In the genomic region with DNA sequence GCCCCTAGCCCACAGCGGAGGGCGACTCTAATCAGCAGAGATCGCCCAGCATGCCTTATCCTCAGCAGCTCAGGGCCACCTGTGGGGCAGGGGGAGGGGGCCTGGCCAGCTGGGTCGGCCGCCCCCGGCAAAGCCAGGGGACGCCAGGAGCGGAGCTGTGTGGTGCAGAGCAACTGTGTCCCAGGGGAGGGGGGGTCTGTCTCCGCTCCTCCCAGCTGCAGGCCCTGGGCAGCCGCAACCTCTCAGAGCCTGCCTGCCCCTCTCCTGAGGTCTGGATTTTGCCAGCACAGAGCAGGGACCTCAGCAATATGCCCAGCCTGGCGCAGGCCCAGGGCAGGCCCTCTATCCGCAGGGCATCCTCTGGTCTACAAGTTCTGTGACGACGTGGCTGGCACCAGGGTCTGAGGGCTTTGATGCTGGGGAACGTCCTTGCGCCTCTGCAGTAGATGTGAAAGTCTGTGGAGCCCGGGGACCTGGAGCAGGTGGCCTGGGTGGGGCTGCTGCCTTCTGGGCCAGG, we compare ENCODE assay signal across 26 cellular contexts. TPM values are rescaled to one million over a fixed set of nuclear protein-coding genes. Genes with fewer than 3 reads are reported as not detected.
DNase-seq lines count a peak whose midpoint lies in the region; ATAC-seq, FAIRE-seq and TF ChIP-seq lines count a peak whose summit lies in the region.
"Had no signal": no experiment of that assay in that cellular context is flagged by ENCODE, and none has a peak within 500 bp of the region (broad histone marks: within the 10 kb centered on the region; RNA-seq: fewer than 3 reads in every experiment).

No MANE protein-coding gene starts in this region.

- no peak overlapping the region for H3K27ac Mint-ChIP-seq in activated T-helper 2 cell treated with anti-CD3 and anti-CD28 coated beads, Interferon-gamma antibody, Interleukin-2, Interleukin-4, amounts not matched to agents 10 μg/mL and 5 μg/mL and 100 μg/mL, durations not matched to agents 14 hours and 24 hours and 36 hours
- H3K27ac Mint-ChIP-seq: activated CD4-positive, alpha-beta memory T cell treated with anti-CD3 and anti-CD28 coated beads, Interleukin-2, amount 10 ng/mL, durations not matched to agents 7 days and 5 days; GM23338; stimulated activated naive B cell treated with anti-CD40 and anti-IgM and Interleukin-4, amounts not matched to agents 10 μg/mL and 1 μg/mL and 100 μg/mL, for 72 hours; T-cell had no signal

- peak; percentile 41 for DNase-seq in Right ventricle myocardium superior
- DNase-seq in left ventricle myocardium inferior: no peak
- no peak for DNase-seq in Panc1 (ENCODE audit: low read depth, low spot score)
- DNase-seq in hepatocyte (ENCODE audit: low spot score): no peak
- peak; percentile 63 to 75 for DNase-seq in thyroid gland
- DNase-seq in activated T-helper 2 cell treated with anti-CD3 and anti-CD28 coated beads, Interferon-gamma antibody, Interleukin-2, Interleukin-4, amounts not matched to agents 10 μg/mL and 5 μg/mL and 100 μg/mL, durations not matched to agents 14 hours and 24 hours and 36 hours (ENCODE audit: low spot score): no peak
- DNase-seq in frontal cortex (ENCODE audit: low spot score in 2 of 2): no peak
- DNase-seq: ACHN; activated CD4-positive, alpha-beta memory T cell treated with anti-CD3 and anti-CD28 coated beads, Interleukin-2, amount 10 ng/mL, durations not matched to agents 7 days and 5 days; activated CD4-positive, CD25-positive, alpha-beta regulatory T cell treated with anti-CD3 and anti-CD28 coated beads, Interleukin-2, amount 50 U/mL, for 72 hours; activated effector memory CD4-positive, alpha-beta T cell treated with anti-CD3 and anti-CD28 coated beads, Interleukin-2, amount 50 U/mL, for 16 hours; C1 segment of cervical spinal cord; dermis blood vessel endothelial cell; NCI-H1930; SHP77; stimulated activated CD4-positive, alpha-beta T cell treated with anti-CD3 and anti-CD28 coated beads, Interleukin-12 subunit alpha, Interleukin-12 subunit beta, amount 100 ng/mL, for 4 hours; stimulated activated CD4-positive, alpha-beta T cell treated with anti-CD3 and anti-CD28 coated beads, Interleukin-4, amount 100 ng/mL, for 24 hours; stimulated activated naive B cell treated with anti-CD40 and anti-IgM and Interleukin-4, amounts not matched to agents 10 μg/mL and 1 μg/mL and 100 μg/mL, for 72 hours; T-cell had no signal

- WGBS in hepatocyte (ENCODE audit: low lambda C conversion rate, missing lambda C conversion rate): 75% methylated on average over 17 of the region's 17 CpGs
- 77 to 80% methylated on average over 5 to 8 of the region's 17 CpGs for WGBS in thyroid gland, 2 donors

- no peaks in the 10 kb centered on the region for H3K4me1 Mint-ChIP-seq in activated T-helper 2 cell treated with anti-CD3 and anti-CD28 coated beads, Interferon-gamma antibody, Interleukin-2, Interleukin-4, amounts not matched to agents 10 μg/mL and 5 μg/mL and 100 μg/mL, durations not matched to agents 14 hours and 24 hours and 36 hours (ENCODE audit: low read depth)
- H3K4me1 Mint-ChIP-seq: central memory CD8-positive, alpha-beta T cell had no signal

- H3K9me3 ChIP-seq in left ventricle myocardium inferior (replicated peaks) (no peaks in the 10 kb centered on the region), Panc1 (ENCODE audit: control insufficient read depth, insufficient read depth, low read depth, low read length) (no peaks in the 10 kb centered on the region), hepatocyte (ENCODE audit: low read depth) (no peaks in the 10 kb centered on the region), thyroid gland (no peaks in the 10 kb centered on the region)
- H3K9me3 ChIP-seq: suprapubic skin, vagina had no signal

- H4K20me1 ChIP-seq in hepatocyte (ENCODE audit: insufficient read depth, poor library complexity, severe bottlenecking): no peaks in the 10 kb centered on the region

- H3K4me2 ChIP-seq in hepatocyte: peak overlapping the region; percentile 73
- H3K4me2 ChIP-seq: GM23338 had no signal

- H3K4me3 ChIP-seq in left ventricle myocardium inferior: no peak overlapping the region
- no peak overlapping the region for H3K4me3 ChIP-seq in Panc1 (ENCODE audit: low read depth in 2 of 2, low read length in 2 of 2)
- H3K4me3 ChIP-seq in hepatocyte: no peak overlapping the region
- no peak overlapping the region for H3K4me3 ChIP-seq in thyroid gland (replicated peaks in 1 of 3)
- H3K4me3 ChIP-seq: GM23338, suprapubic skin, vagina had no signal

- no peak for TF ChIP-seq POLR2A in thyroid gland (IDR thresholded peaks at IDR 0.05)

- peaks cover 7% of the 10 kb centered on the region for H3K79me2 ChIP-seq in hepatocyte

- CTCF ChIA-PET in Panc1 (lab: Charles Lee): interaction anchor here (0.6 kb wide), 1 partner anchor 29 kb away, joined by 4 read pairs; no protein-coding TSS in a partner anchor

- no peak overlapping the region for H2AFZ ChIP-seq in hepatocyte
- H2AFZ ChIP-seq: GM23338 had no signal

- POLR2A ChIA-PET in Panc1 (lab: Charles Lee): interaction anchor here (0.6 kb wide), 1 partner anchor 394 kb away, joined by 4 read pairs; no protein-coding TSS in a partner anchor

- FAIRE-seq in frontal cortex (lab: Jason Lieb, UNC): no peak
- FAIRE-seq: D721Med, HTR-8/SVneo had no signal

- H3K9me2 ChIP-seq in hepatocyte (replicated peaks; ENCODE audit: insufficient read depth): no peaks in the 10 kb centered on the region

- TF ChIP-seq CTCF in left ventricle myocardium inferior (IDR thresholded peaks at IDR 0.05; ENCODE audit: borderline replicate concordance) (no peak), Panc1 (IDR thresholded peaks at IDR 0.05) (no peak), hepatocyte (IDR thresholded peaks at IDR 0.05; ENCODE audit: poor library complexity) (no peak), thyroid gland (IDR thresholded peaks at IDR 0.05) (no peak)

- H3K27me3 Mint-ChIP-seq in activated T-helper 2 cell treated with anti-CD3 and anti-CD28 coated beads, Interferon-gamma antibody, Interleukin-2, Interleukin-4, amounts not matched to agents 10 μg/mL and 5 μg/mL and 100 μg/mL, durations not matched to agents 14 hours and 24 hours and 36 hours (ENCODE audit: low read depth): peaks cover 6% of the 10 kb centered on the region

- in situ Hi-C loops in Panc1 (cut with HindIII; ENCODE audit: low pct_unique_long_range_greater_than_20kb, low sequenced_read_pairs): no loop called here

- H3K27ac ChIP-seq in left ventricle myocardium inferior (replicated peaks): no peak overlapping the region
- peak overlapping the region; percentile 97 for H3K27ac ChIP-seq in Panc1 (ENCODE audit: low read length)
- peak overlapping the region; percentile 98 for H3K27ac ChIP-seq in hepatocyte
- H3K27ac ChIP-seq in thyroid gland: peak overlapping the region in 1 of 3 donors; percentile 56
- H3K27ac ChIP-seq: suprapubic skin, vagina had no signal

- intact Hi-C loops in Right ventricle myocardium superior (cut with DNase I): no loop called here
- intact Hi-C loops in left ventricle myocardium inferior (cut with micrococcal nuclease): no loop called here
- intact Hi-C loops in Panc1 (cut with micrococcal nuclease; ENCODE audit: unreplicated experiment): no loop called here
- intact Hi-C loops in thyroid gland (cut with DNase I): no loop called here
- intact Hi-C loops in activated T-helper 2 cell treated with anti-CD3 and anti-CD28 coated beads, Interferon-gamma antibody, Interleukin-2, Interleukin-4, amounts not matched to agents 10 μg/mL and 5 μg/mL and 100 μg/mL, durations not matched to agents 14 hours and 24 hours and 36 hours (cut with micrococcal nuclease): no loop called here

- H3K9me3 Mint-ChIP-seq in activated T-helper 2 cell treated with anti-CD3 and anti-CD28 coated beads, Interferon-gamma antibody, Interleukin-2, Interleukin-4, amounts not matched to agents 10 μg/mL and 5 μg/mL and 100 μg/mL, durations not matched to agents 14 hours and 24 hours and 36 hours: no peaks in the 10 kb centered on the region
- H3K9me3 Mint-ChIP-seq: activated CD4-positive, alpha-beta memory T cell treated with anti-CD3 and anti-CD28 coated beads, Interleukin-2, amount 10 ng/mL, durations not matched to agents 7 days and 5 days; central memory CD8-positive, alpha-beta T cell; GM23338; stimulated activated naive B cell treated with anti-CD40 and anti-IgM and Interleukin-4, amounts not matched to agents 10 μg/mL and 1 μg/mL and 100 μg/mL, for 72 hours; T-cell had no signal

- ATAC-seq in Right ventricle myocardium superior (ENCODE audit: poor library complexity): no peak
- ATAC-seq in Panc1: no peak
- ATAC-seq in GM19395 (IDR thresholded peaks at IDR 0.05; ENCODE audit: unreplicated experiment): no peak
- ATAC-seq: GM23338; stimulated activated naive B cell treated with anti-CD40 and anti-IgM and Interleukin-4, amounts not matched to agents 10 μg/mL and 1 μg/mL and 100 μg/mL, for 72 hours; T-cell had no signal

- H3K4me1 ChIP-seq in left ventricle myocardium inferior (peaks cover 35% of the 10 kb centered on the region), Panc1 (ENCODE audit: control insufficient read depth, insufficient read depth, low read length) (peaks cover 73% of the 10 kb centered on the region), hepatocyte (ENCODE audit: insufficient read depth) (peaks cover 60% of the 10 kb centered on the region), thyroid gland (peaks cover 15 to 38% of the 10 kb centered on the region in 2 donors)

- H3K4me3 Mint-ChIP-seq in activated T-helper 2 cell treated with anti-CD3 and anti-CD28 coated beads, Interferon-gamma antibody, Interleukin-2, Interleukin-4, amounts not matched to agents 10 μg/mL and 5 μg/mL and 100 μg/mL, durations not matched to agents 14 hours and 24 hours and 36 hours (ENCODE audit: low read depth): no peak overlapping the region
- H3K4me3 Mint-ChIP-seq: activated CD4-positive, alpha-beta memory T cell treated with anti-CD3 and anti-CD28 coated beads, Interleukin-2, amount 10 ng/mL, durations not matched to agents 7 days and 5 days; central memory CD8-positive, alpha-beta T cell; GM23338; stimulated activated naive B cell treated with anti-CD40 and anti-IgM and Interleukin-4, amounts not matched to agents 10 μg/mL and 1 μg/mL and 100 μg/mL, for 72 hours; T-cell had no signal

- no peaks in the 10 kb centered on the region for H3K36me3 Mint-ChIP-seq in activated T-helper 2 cell treated with anti-CD3 and anti-CD28 coated beads, Interferon-gamma antibody, Interleukin-2, Interleukin-4, amounts not matched to agents 10 μg/mL and 5 μg/mL and 100 μg/mL, durations not matched to agents 14 hours and 24 hours and 36 hours (ENCODE audit: low read depth)
- H3K36me3 Mint-ChIP-seq: stimulated activated naive B cell treated with anti-CD40 and anti-IgM and Interleukin-4, amounts not matched to agents 10 μg/mL and 1 μg/mL and 100 μg/mL, for 72 hours; T-cell had no signal

- H3K36me3 ChIP-seq in left ventricle myocardium inferior: no peaks in the 10 kb centered on the region
- H3K36me3 ChIP-seq in Panc1 (ENCODE audit: control insufficient read depth, insufficient read depth, low read length): no peaks in the 10 kb centered on the region
- no peaks in the 10 kb centered on the region for H3K36me3 ChIP-seq in hepatocyte (replicated peaks; ENCODE audit: insufficient read depth, low read depth)
- no peaks in the 10 kb centered on the region for H3K36me3 ChIP-seq in thyroid gland
- H3K36me3 ChIP-seq: suprapubic skin, vagina had no signal

- peaks cover 4% of the 10 kb centered on the region for H3K27me3 ChIP-seq in left ventricle myocardium inferior (ENCODE audit: low read depth)
- no peaks in the 10 kb centered on the region for H3K27me3 ChIP-seq in Panc1 (ENCODE audit: control insufficient read depth, insufficient read depth, low read length)
- no peaks in the 10 kb centered on the region for H3K27me3 ChIP-seq in hepatocyte
- H3K27me3 ChIP-seq in thyroid gland: no peaks in the 10 kb centered on the region
- H3K27me3 ChIP-seq: suprapubic skin, vagina had no signal

- BruUV-seq in Panc1 (replicated peaks; lab: Mats Ljungman, UMichigan): no TSS peak

RNA-seq across cellular contexts. Expression of a gene that starts 36.5 kb away (rescaled TPM):
- 41.3 TPM for total RNA-seq in Right ventricle myocardium superior
- total RNA-seq in left ventricle myocardium inferior: 50.1 TPM
- 188 TPM for total RNA-seq in Panc1 (2021; ENCODE audit: unreplicated experiment)
- 144 TPM for polyA plus RNA-seq in Panc1 (2012; ENCODE audit: insufficient read length)
- total RNA-seq in hepatocyte: 71.3 and 91.4 TPM in 2 replicates
- polyA plus RNA-seq in hepatocyte: 123 and 124 TPM in 2 replicates
- 100 to 1,000 TPM in 3 of 4 donors, 10 to 100 TPM in 1; 81.8 to 140 (median 121) TPM for total RNA-seq in thyroid gland
- total RNA-seq in activated T-helper 2 cell treated with anti-CD3 and anti-CD28 coated beads, Interferon-gamma antibody, Interleukin-2, Interleukin-4, amounts not matched to agents 10 μg/mL and 5 μg/mL and 100 μg/mL, durations not matched to agents 14 hours and 24 hours and 36 hours: 102 and 116 TPM in 2 replicates
- total RNA-seq in frontal cortex: 13.9 TPM

Comparison
In these comparisons a context has a peak if more than half of its experiments do, and no peak if none do; other contexts are left out.
1. DNase-seq: peak in Right ventricle myocardium superior (single experiment) and thyroid gland (2 of 2); none in left ventricle myocardium inferior (single experiment), Panc1 (single experiment), hepatocyte (single experiment), activated T-helper 2 cell treated with anti-CD3 and anti-CD28 coated beads, Interferon-gamma antibody, Interleukin-2, Interleukin-4, amounts not matched to agents 10 μg/mL and 5 μg/mL and 100 μg/mL, durations not matched to agents 14 hours and 24 hours and 36 hours (single experiment) and frontal cortex (0 of 2).